ENCODE assay signal across 23 cellular contexts in the genomic region with DNA sequence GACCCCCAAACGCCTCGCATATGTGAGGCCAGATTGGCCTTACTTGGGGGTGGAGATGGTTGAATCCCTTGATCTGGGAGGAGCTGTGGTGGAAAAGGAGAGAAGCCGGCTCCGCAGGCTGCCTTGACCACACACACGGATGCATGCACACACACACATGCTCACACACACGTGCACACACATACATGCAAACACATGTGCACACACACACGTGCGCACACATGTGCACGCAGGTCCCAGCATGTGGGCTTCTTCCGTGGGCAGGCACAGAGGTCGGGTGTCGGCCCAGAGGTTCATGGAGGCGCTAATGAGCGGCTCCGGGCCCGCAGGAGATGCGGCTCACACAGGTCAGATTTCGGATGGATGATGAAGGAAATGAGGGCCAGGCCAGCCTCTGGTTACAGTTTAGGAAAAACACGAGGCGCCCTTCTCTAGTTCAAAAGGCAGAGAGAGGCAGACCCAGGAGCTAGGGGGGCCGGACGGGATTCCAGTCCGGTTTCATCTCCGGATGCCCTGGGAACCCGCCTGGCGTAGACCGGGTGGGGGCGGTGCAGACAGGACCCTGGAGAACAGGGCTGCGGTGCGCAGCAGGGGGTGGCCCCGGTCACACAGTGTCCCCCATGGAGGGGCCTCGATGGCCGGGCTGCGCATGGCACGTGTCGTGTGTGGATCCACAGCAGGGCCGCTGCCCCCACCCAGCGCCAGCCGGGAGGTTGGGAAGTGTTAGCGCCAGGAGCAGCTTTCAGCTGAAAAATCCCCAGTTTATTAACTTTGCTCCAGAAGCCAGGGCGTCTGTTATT.
"Had no signal": no experiment of that assay in that cellular context is flagged by ENCODE, and none has a peak within 500 bp of the region (broad histone marks: within the 10 kb centered on the region; RNA-seq: fewer than 3 reads in every experiment).

No MANE protein-coding gene starts in this region.

- DNase-seq: colonic mucosa; cortex of kidney; effector CD8-positive, alpha-beta T cell; erythroblast; esophagus squamous epithelium; foreskin melanocyte; gastrocnemius medialis; glutamatergic neuron; head of caudate nucleus; heart right ventricle; hippocampal formation; left cardiac atrium; left ventricle myocardium superior; lower lobe of right lung; mesenchymal stem cell had no signal

- H3K27ac ChIP-seq: colonic mucosa, epithelial cell of prostate, esophagus squamous epithelium, gastrocnemius medialis, heart right ventricle, left lung, lower lobe of right lung had no signal

- H3K27me3 Mint-ChIP-seq: dendritic cell treated with granulocyte-macrophage colony-stimulating factor and Interleukin-4, amounts not matched to agents 40 ng/mL and 50 ng/mL, for 4 days had no signal

- H3K4me1 Mint-ChIP-seq: mesothelial cell of epicardium had no signal

- H3K27ac Mint-ChIP-seq: dendritic cell treated with granulocyte-macrophage colony-stimulating factor and Interleukin-4, amounts not matched to agents 40 ng/mL and 50 ng/mL, for 4 days; mesothelial cell of epicardium had no signal

- H3K36me3 ChIP-seq: colonic mucosa, esophagus squamous epithelium, gastrocnemius medialis, heart right ventricle, left lung, lower lobe of right lung had no signal

- FAIRE-seq: islet of Langerhans, keratinocyte had no signal

- H3K4me3 Mint-ChIP-seq: dendritic cell treated with granulocyte-macrophage colony-stimulating factor and Interleukin-4, amounts not matched to agents 40 ng/mL and 50 ng/mL, for 4 days; mesothelial cell of epicardium had no signal

- H3K4me3 ChIP-seq: colonic mucosa, esophagus squamous epithelium, gastrocnemius medialis, heart right ventricle, left lung, lower lobe of right lung, mucosa of descending colon had no signal

- H3K27me3 ChIP-seq: colonic mucosa had no signal

- H3K9me3 ChIP-seq: colonic mucosa, esophagus squamous epithelium, gastrocnemius medialis, heart right ventricle, left lung, lower lobe of right lung, mucosa of descending colon had no signal

- H3K4me1 ChIP-seq: colonic mucosa, esophagus squamous epithelium, gastrocnemius medialis, left lung, lower lobe of right lung had no signal

- ATAC-seq: esophagus mucosa, gastrocnemius medialis, heart right ventricle, left cardiac atrium, left lung, left ventricle myocardium superior, lower lobe of right lung, mucosa of descending colon had no signal

- H3K9me3 Mint-ChIP-seq: dendritic cell treated with granulocyte-macrophage colony-stimulating factor and Interleukin-4, amounts not matched to agents 40 ng/mL and 50 ng/mL, for 4 days had no signal
